Comparison of ENCODE assay signal across 11 cellular contexts in the genomic region with DNA sequence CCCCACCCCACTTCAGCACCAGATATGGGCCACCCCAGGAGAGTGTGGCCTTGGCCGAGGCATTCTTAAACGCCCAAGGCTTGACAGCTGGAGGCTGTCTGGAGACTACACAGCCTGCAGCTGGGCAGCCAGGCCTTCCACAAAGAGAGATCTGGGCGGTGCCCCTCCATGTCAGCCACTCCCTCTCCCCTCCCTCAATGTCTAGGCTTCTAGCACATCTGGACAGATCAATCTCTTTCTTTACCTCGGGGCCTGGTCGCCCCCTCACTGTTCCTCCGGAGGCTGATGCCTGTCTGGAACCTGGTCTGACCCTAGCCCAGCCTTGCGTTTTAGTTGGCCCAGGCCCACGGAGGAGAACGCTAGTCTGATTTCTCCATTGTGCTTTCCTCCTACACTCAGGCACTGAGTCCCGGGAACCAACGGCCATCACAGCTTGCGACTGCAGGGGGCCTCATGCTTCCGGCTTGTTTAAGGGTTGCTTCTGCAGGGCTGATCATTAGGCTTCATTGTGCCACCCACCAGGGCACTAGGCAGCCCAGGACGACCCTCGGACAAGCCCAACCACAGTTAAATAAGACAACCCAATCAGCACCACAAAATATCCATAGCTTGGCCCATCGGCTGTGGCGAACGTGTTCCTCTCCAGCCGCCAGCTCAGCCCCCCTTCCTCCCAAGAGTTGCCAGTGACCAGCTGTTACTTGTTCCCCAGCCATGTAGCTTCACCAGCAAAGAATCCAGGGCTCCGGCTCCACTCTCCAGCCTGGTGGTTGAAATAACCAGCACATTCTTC.
A peak's percentile ranks its signal among the peaks of the same experiment; 100 is the strongest.
DNase-seq lines count a peak whose midpoint lies in the region; ATAC-seq, FAIRE-seq and TF ChIP-seq lines count a peak whose summit lies in the region.
"Had no signal": no experiment of that assay in that cellular context is flagged by ENCODE, and none has a peak within 500 bp of the region (broad histone marks: within the 10 kb centered on the region; RNA-seq: fewer than 3 reads in every experiment).

No MANE protein-coding gene starts in this region.

- H3K4me2 ChIP-seq in K562 (ENCODE audit: insufficient read depth, low read length) (no peak overlapping the region), keratinocyte (ENCODE audit: control insufficient read depth, extremely low read depth, insufficient read depth, low read depth, low read length) (peak overlapping the region; percentile 50), MM.1S (ENCODE audit: low read depth, low read length) (no peak overlapping the region)

- intact Hi-C loops in K562 (cut with micrococcal nuclease) = no loop called here

- H3K9me2 ChIP-seq in MM.1S (replicated peaks; ENCODE audit: insufficient read depth, low read length) = no peaks in the 10 kb centered on the region

- TF ChIP-seq POLR2A in K562 (conservative IDR thresholded peaks at IDR 0.05) (no peak), upper lobe of left lung (IDR thresholded peaks at IDR 0.05) (no peak)

- FAIRE-seq in K562 (lab: Jason Lieb, UNC) (no peak), keratinocyte (lab: Jason Lieb, UNC) (peak; percentile 69)
- FAIRE-seq: H54 had no signal

- H3K9me3 Mint-ChIP-seq in activated naive CD4-positive, alpha-beta T cell treated with anti-CD3 and anti-CD28 coated beads, Interleukin-2, amount 10 ng/mL, durations not matched to agents 7 days and 5 days = no peaks in the 10 kb centered on the region
- H3K9me3 Mint-ChIP-seq in activated naive CD4-positive, alpha-beta T cell treated with anti-CD3 and anti-CD28 coated beads, Interleukin-2, amount 50 U/mL, for 72 hours = no peaks in the 10 kb centered on the region
- H3K9me3 Mint-ChIP-seq: activated T-helper 17 cell treated with anti-CD3 and anti-CD28 coated beads, Interleukin-2, amount 50 U/mL, for 72 hours; stimulated activated naive CD8-positive, alpha-beta T cell treated with anti-CD3 and anti-CD28 coated beads, Interleukin-15, amount 100 ng/mL, for 72 hours had no signal

- H3K36me3 ChIP-seq in K562 (ENCODE audit: control insufficient read depth, insufficient read depth, low read length) (no peaks in the 10 kb centered on the region), keratinocyte (ENCODE audit: control insufficient read depth in 2 of 2, extremely low read depth in 1 of 2, insufficient read depth in 2 of 2, low read length in 2 of 2) (no peaks in the 10 kb centered on the region), upper lobe of left lung (no peaks in the 10 kb centered on the region), MM.1S (replicated peaks; ENCODE audit: insufficient read depth, low read length) (no peaks in the 10 kb centered on the region)

- peak overlapping the region; percentile 68; the same call in 1 of the 2 replicates for H2AFZ ChIP-seq in K562 (ENCODE audit: low read depth, low read length)
- peak overlapping the region; percentile 4 for H2AFZ ChIP-seq in keratinocyte (ENCODE audit: control insufficient read depth, low read length)
- no peak overlapping the region for H2AFZ ChIP-seq in MM.1S (ENCODE audit: low read length)

- TF ChIP-seq CTCF in K562 (IDR thresholded peaks at IDR 0.05 in 2 of 3, conservative IDR thresholded peaks at IDR 0.05 in 1 of 3; ENCODE audit: insufficient read depth in 2 of 3, low read depth in 1 of 3, low read length in 3 of 3) = no peak
- no peak for TF ChIP-seq CTCF in keratinocyte (optimal IDR thresholded peaks at IDR 0.05 in 1 of 3, IDR thresholded peaks at IDR 0.05 in 1 of 3, conservative IDR thresholded peaks at IDR 0.05 in 1 of 3; ENCODE audit: extremely low read depth in 1 of 3, insufficient read depth in 2 of 3, low read length in 3 of 3)
- TF ChIP-seq CTCF in upper lobe of left lung (IDR thresholded peaks at IDR 0.05) = no peak
- TF ChIP-seq CTCF in MM.1S (IDR thresholded peaks at IDR 0.05; ENCODE audit: low read length) = no peak

- DNase-seq in activated naive CD4-positive, alpha-beta T cell treated with anti-CD3 and anti-CD28 coated beads, Interleukin-2, amount 10 ng/mL, durations not matched to agents 7 days and 5 days = no peak
- DNase-seq in activated naive CD4-positive, alpha-beta T cell treated with anti-CD3 and anti-CD28 coated beads, Interleukin-2, amount 50 U/mL, for 72 hours (ENCODE audit: low spot score in 2 of 2) = no peak
- DNase-seq in K562 (ENCODE audit: extremely low read depth in 1 of 4, low spot score in 3 of 4) (peak in 2 of 4 experiments; percentile 28 to 29), keratinocyte (ENCODE audit: low read depth, low spot score) (peak; percentile 48), upper lobe of left lung (peak in 1 of 2 donors; percentile 42), MM.1S (no peak), cerebellum (ENCODE audit: low spot score) (no peak), pons (ENCODE audit: low spot score) (no peak)
- DNase-seq: stimulated activated naive CD8-positive, alpha-beta T cell treated with anti-CD3 and anti-CD28 coated beads, Interleukin-15, amount 100 ng/mL, for 72 hours had no signal

- H3K4me1 Mint-ChIP-seq in activated naive CD4-positive, alpha-beta T cell treated with anti-CD3 and anti-CD28 coated beads, Interleukin-2, amount 10 ng/mL, durations not matched to agents 7 days and 5 days = peaks cover 14% of the 10 kb centered on the region
- H3K4me1 Mint-ChIP-seq: activated T-helper 17 cell treated with anti-CD3 and anti-CD28 coated beads, Interleukin-2, amount 50 U/mL, for 72 hours had no signal

- dilution Hi-C loops in keratinocyte (cut with MboI; ENCODE audit: extremely low pct_ligation_motif_present, low sequenced_read_pairs) = no loop called here

- CTCF ChIA-PET in activated naive CD4-positive, alpha-beta T cell treated with anti-CD3 and anti-CD28 coated beads, Interleukin-2, amount 10 ng/mL, durations not matched to agents 7 days and 5 days (lab: Charles Lee) = no interaction called here
- CTCF ChIA-PET in K562 (lab: Yijun Ruan, JAX; ENCODE audit: low intra/inter-chr PET ratio) = no interaction called here

- no peak for TF ChIP-seq EP300 in K562 (IDR thresholded peaks at IDR 0.05; ENCODE audit: low read length)
- no peak for TF ChIP-seq EP300 in upper lobe of left lung (IDR thresholded peaks at IDR 0.05)

- POLR2A ChIA-PET in K562 (lab: Yijun Ruan, JAX) = interaction anchor here (0.6 kb wide), 3 partner anchors 50 to 318 kb away, joined by 3 read pairs; no protein-coding TSS in a partner anchor

- H3K27me3 ChIP-seq in K562 (ENCODE audit: control insufficient read depth in 2 of 2, insufficient read depth in 2 of 2, low read length in 2 of 2) (peaks cover 0 to 12% of the 10 kb centered on the region in 2 experiments; a peak in 1 of 5 replicates), keratinocyte (ENCODE audit: control insufficient read depth, extremely low read depth, insufficient read depth, low read length) (no peaks in the 10 kb centered on the region), upper lobe of left lung (no peaks in the 10 kb centered on the region), MM.1S (replicated peaks; ENCODE audit: insufficient read depth, low read length) (no peaks in the 10 kb centered on the region)

- BruUV-seq in K562 (replicated peaks; lab: Mats Ljungman, UMichigan) = no TSS peak

- H3F3A ChIP-seq in MM.1S (ENCODE audit: insufficient read depth, low read length) = no peaks in the 10 kb centered on the region

- no peak overlapping the region for H3K4me3 ChIP-seq in K562
- no peak overlapping the region for H3K4me3 ChIP-seq in keratinocyte (ENCODE audit: control insufficient read depth in 2 of 3, extremely low read depth in 1 of 3, insufficient read depth in 2 of 3, low read depth in 1 of 3, low read length in 3 of 3)
- no peak overlapping the region for H3K4me3 ChIP-seq in upper lobe of left lung
- H3K4me3 ChIP-seq in MM.1S (ENCODE audit: low read length) = no peak overlapping the region

- H3K4me3 Mint-ChIP-seq in activated naive CD4-positive, alpha-beta T cell treated with anti-CD3 and anti-CD28 coated beads, Interleukin-2, amount 10 ng/mL, durations not matched to agents 7 days and 5 days = no peak overlapping the region
- H3K4me3 Mint-ChIP-seq: activated T-helper 17 cell treated with anti-CD3 and anti-CD28 coated beads, Interleukin-2, amount 50 U/mL, for 72 hours; stimulated activated naive CD8-positive, alpha-beta T cell treated with anti-CD3 and anti-CD28 coated beads, Interleukin-15, amount 100 ng/mL, for 72 hours had no signal

- WGBS in K562 (ENCODE audit: insufficient coverage, low coverage, missing lambda C conversion rate) = 29% methylated on average over 15 of the region's 20 CpGs
- 67 to 80% methylated on average over 3 to 20 of the region's 20 CpGs for WGBS in upper lobe of left lung, 2 donors

- peak overlapping the region; percentile 42 for H3K27ac Mint-ChIP-seq in activated naive CD4-positive, alpha-beta T cell treated with anti-CD3 and anti-CD28 coated beads, Interleukin-2, amount 10 ng/mL, durations not matched to agents 7 days and 5 days
- no peak overlapping the region for H3K27ac Mint-ChIP-seq in activated naive CD4-positive, alpha-beta T cell treated with anti-CD3 and anti-CD28 coated beads, Interleukin-2, amount 50 U/mL, for 72 hours
- H3K27ac Mint-ChIP-seq: activated T-helper 17 cell treated with anti-CD3 and anti-CD28 coated beads, Interleukin-2, amount 50 U/mL, for 72 hours had no signal

- no peak for TF ChIP-seq RAD21 in K562 (CRISPR knock-in tag; conservative IDR thresholded peaks at IDR 0.05 in 1 of 2, IDR thresholded peaks at IDR 0.05 in 1 of 2)

- no peaks in the 10 kb centered on the region for H4K20me1 ChIP-seq in K562 (replicated peaks; ENCODE audit: control insufficient read depth, insufficient read depth, low read length)
- H4K20me1 ChIP-seq in keratinocyte (ENCODE audit: control insufficient read depth, extremely low read depth, insufficient read depth, low read length) = no peaks in the 10 kb centered on the region
- no peaks in the 10 kb centered on the region for H4K20me1 ChIP-seq in MM.1S (ENCODE audit: insufficient read depth, low read length)

- H3K79me2 ChIP-seq in K562 (ENCODE audit: control insufficient read depth, insufficient read depth, low read length) (no peaks in the 10 kb centered on the region), keratinocyte (ENCODE audit: control insufficient read depth, insufficient read depth, low read length) (no peaks in the 10 kb centered on the region), MM.1S (ENCODE audit: low read length) (no peaks in the 10 kb centered on the region)

- no peaks in the 10 kb centered on the region for H3K9me3 ChIP-seq in K562 (replicated peaks; ENCODE audit: control insufficient read depth, insufficient read depth, low read depth, low read length)
- no peaks in the 10 kb centered on the region for H3K9me3 ChIP-seq in keratinocyte (ENCODE audit: control insufficient read depth, low read depth, low read length)
- no peaks in the 10 kb centered on the region for H3K9me3 ChIP-seq in upper lobe of left lung
- no peaks in the 10 kb centered on the region for H3K9me3 ChIP-seq in MM.1S (replicated peaks; ENCODE audit: insufficient read depth, low read length)

- H3K9ac ChIP-seq in K562 (ENCODE audit: insufficient read depth in 1 of 2, low read depth in 2 of 2, low read length in 2 of 2) = peak overlapping the region in 1 of 2 experiments; percentile 45; a peak in 1 of 4 replicates
- peak overlapping the region; percentile 33 for H3K9ac ChIP-seq in keratinocyte (ENCODE audit: control insufficient read depth, extremely low read depth, insufficient read depth, low read length)
- H3K9ac ChIP-seq in MM.1S (ENCODE audit: low read length) = no peak overlapping the region

- peaks cover 9% of the 10 kb centered on the region for H3K27me3 Mint-ChIP-seq in activated naive CD4-positive, alpha-beta T cell treated with anti-CD3 and anti-CD28 coated beads, Interleukin-2, amount 10 ng/mL, durations not matched to agents 7 days and 5 days
- H3K27me3 Mint-ChIP-seq: activated T-helper 17 cell treated with anti-CD3 and anti-CD28 coated beads, Interleukin-2, amount 50 U/mL, for 72 hours had no signal

- H3K36me3 Mint-ChIP-seq in activated naive CD4-positive, alpha-beta T cell treated with anti-CD3 and anti-CD28 coated beads, Interleukin-2, amount 10 ng/mL, durations not matched to agents 7 days and 5 days = no peaks in the 10 kb centered on the region
- H3K36me3 Mint-ChIP-seq in activated naive CD4-positive, alpha-beta T cell treated with anti-CD3 and anti-CD28 coated beads, Interleukin-2, amount 50 U/mL, for 72 hours = no peaks in the 10 kb centered on the region

- ATAC-seq in activated naive CD4-positive, alpha-beta T cell treated with anti-CD3 and anti-CD28 coated beads, Interleukin-2, amount 50 U/mL, for 72 hours = no peak
- ATAC-seq in K562 = peak; percentile 75
- ATAC-seq in upper lobe of left lung (ENCODE audit: low FRiP score in 2 of 2) = peak; percentile 59 to 62
- ATAC-seq: activated T-helper 17 cell treated with anti-CD3 and anti-CD28 coated beads, Interleukin-2, amount 50 U/mL, for 72 hours; stimulated activated naive CD8-positive, alpha-beta T cell treated with anti-CD3 and anti-CD28 coated beads, Interleukin-15, amount 100 ng/mL, for 72 hours had no signal

- in situ Hi-C loops in K562 (cut with MboI) = no loop called here

- H3K27ac ChIP-seq in K562 (ENCODE audit: extremely low read depth, low read depth, low read length) (no peak overlapping the region), keratinocyte (ENCODE audit: control insufficient read depth, insufficient read depth, low read length) (peak overlapping the region; percentile 59), upper lobe of left lung (peak overlapping the region in 3 of 4 donors; percentile 27 to 61 (median 51)), MM.1S (ENCODE audit: low read length) (no peak overlapping the region)

- H3K4me1 ChIP-seq in K562 (replicated peaks in 1 of 2; ENCODE audit: control insufficient read depth in 2 of 2, insufficient read depth in 2 of 2, low read length in 2 of 2) = peaks cover 0 to 10% of the 10 kb centered on the region in 2 experiments; a peak in 3 of 5 replicates
- peaks cover 36% of the 10 kb centered on the region for H3K4me1 ChIP-seq in keratinocyte (ENCODE audit: control insufficient read depth, extremely low read depth, insufficient read depth, low read length)
- H3K4me1 ChIP-seq in upper lobe of left lung = peaks cover 13 to 26% (median 16%) of the 10 kb centered on the region in 4 donors
- no peaks in the 10 kb centered on the region for H3K4me1 ChIP-seq in MM.1S (ENCODE audit: low read length)

- H3K9me1 ChIP-seq in K562 (ENCODE audit: control insufficient read depth, insufficient read depth, low read length) (no peaks in the 10 kb centered on the region), keratinocyte (ENCODE audit: control insufficient read depth, extremely low read depth, insufficient read depth, low read length) (no peaks in the 10 kb centered on the region)

Comparison
In these comparisons a context has a peak if more than half of its experiments do, and no peak if none do; other contexts are left out.
1. ATAC-seq: peak in K562 (single experiment) and upper lobe of left lung (2 of 2); none in activated naive CD4-positive, alpha-beta T cell treated with anti-CD3 and anti-CD28 coated beads, Interleukin-2, amount 50 U/mL, for 72 hours (0 of 2).
2. H3K27ac ChIP-seq: peak in keratinocyte (single experiment) and upper lobe of left lung (3 of 4); none in K562 (single experiment) and MM.1S (single experiment).